ENCODE assay signal across 22 cellular contexts in the genomic region with DNA sequence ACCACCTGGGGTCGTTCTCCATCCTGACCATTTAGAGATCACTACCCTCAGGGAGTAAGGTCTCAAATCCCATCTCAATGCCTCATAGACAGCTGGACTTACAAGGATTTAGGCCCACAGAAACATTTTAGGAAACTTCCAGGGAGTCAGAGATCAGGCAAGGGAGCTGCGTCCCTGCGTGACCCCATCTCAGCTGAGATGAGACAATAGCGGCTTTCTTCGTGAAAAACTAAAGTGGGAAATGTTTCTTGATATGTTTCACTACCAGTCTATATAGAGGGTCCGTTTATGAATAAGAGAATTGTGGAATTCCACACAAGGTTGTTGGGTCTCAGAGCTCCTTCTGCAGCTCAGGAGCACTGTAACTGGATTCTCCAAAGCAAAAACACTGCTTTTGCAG.
DNase-seq lines count a peak whose midpoint lies in the region; ATAC-seq, FAIRE-seq and TF ChIP-seq lines count a peak whose summit lies in the region.
"Had no signal": no experiment of that assay in that cellular context is flagged by ENCODE, and none has a peak within 500 bp of the region (broad histone marks: within the 10 kb centered on the region; RNA-seq: fewer than 3 reads in every experiment).

No MANE protein-coding gene starts in this region.

- H3K4me1 ChIP-seq in IMR-90 (ENCODE audit: control insufficient read depth, insufficient read depth, low read length) (peaks cover 16% of the 10 kb centered on the region), neural progenitor cell (no peaks in the 10 kb centered on the region)
- H3K4me1 ChIP-seq: SJCRH30 had no signal

- H3K9ac ChIP-seq in IMR-90 (ENCODE audit: low read depth, low read length) (no peak overlapping the region), neural progenitor cell (no peak overlapping the region)
- H3K9ac ChIP-seq: BLaER1 treated with 17β-estradiol and CSF1 and Interleukin-3, amounts not matched to agents 10 nM and 100 nM had no signal

- peak overlapping the region; percentile 26; the same call in 2 of the 3 replicates for H2BK15ac ChIP-seq in IMR-90 (ENCODE audit: low read depth, low read length)

- no peaks in the 10 kb centered on the region for H3K9me3 Mint-ChIP-seq in activated T-helper 17 cell treated with anti-CD3 and anti-CD28 coated beads, Interleukin-2, amount 50 U/mL, for 72 hours
- peaks cover 3% of the 10 kb centered on the region for H3K9me3 Mint-ChIP-seq in neural progenitor cell
- H3K9me3 Mint-ChIP-seq: CD8-positive, alpha-beta memory T cell had no signal

- no peak overlapping the region for H3K56ac ChIP-seq in IMR-90 (ENCODE audit: extremely low read depth, insufficient read depth, low read length)

- H3K27me3 Mint-ChIP-seq in activated T-helper 17 cell treated with anti-CD3 and anti-CD28 coated beads, Interleukin-2, amount 50 U/mL, for 72 hours: no peaks in the 10 kb centered on the region
- H3K27me3 Mint-ChIP-seq in neural progenitor cell (ENCODE audit: insufficient read depth, low read depth): peaks cover 8% of the 10 kb centered on the region
- H3K27me3 Mint-ChIP-seq: CD8-positive, alpha-beta memory T cell had no signal

- peak overlapping the region; percentile 58; the same call in 1 of the 2 replicates for H3K14ac ChIP-seq in IMR-90 (replicated peaks; ENCODE audit: low read depth, low read length)

- H2BK5ac ChIP-seq in IMR-90 (ENCODE audit: low read depth, low read length, poor library complexity, severe bottlenecking): no peak overlapping the region

- peak overlapping the region; percentile 48 for H3K27ac Mint-ChIP-seq in activated T-helper 17 cell treated with anti-CD3 and anti-CD28 coated beads, Interleukin-2, amount 50 U/mL, for 72 hours
- H3K27ac Mint-ChIP-seq in neural progenitor cell: peak overlapping the region; percentile 26

- H2AFZ ChIP-seq in IMR-90 (replicated peaks; ENCODE audit: low read length, poor library complexity): no peak overlapping the region
- no peak overlapping the region for H2AFZ ChIP-seq in neural progenitor cell (replicated peaks)

- no peaks in the 10 kb centered on the region for H3K36me3 ChIP-seq in IMR-90 (ENCODE audit: control insufficient read depth, insufficient read depth, low read length)
- no peaks in the 10 kb centered on the region for H3K36me3 ChIP-seq in neural progenitor cell
- H3K36me3 ChIP-seq: MG63, SJCRH30 had no signal

- H3K4me3 ChIP-seq in IMR-90 (ENCODE audit: insufficient read depth, low read depth, low read length) (no peak overlapping the region), neural progenitor cell (no peak overlapping the region)
- H3K4me3 ChIP-seq: BLaER1 treated with 17β-estradiol and CSF1 and Interleukin-3, amounts not matched to agents 10 nM and 100 nM; K562; MG63; SJCRH30 had no signal

- 96% methylated on average over 4 of the region's 6 CpGs; no CpG with 5 or more reads in 1 of the 2 experiments for WGBS in IMR-90 (ENCODE audit: extremely low coverage in 2 of 2, insufficient read length in 1 of 2), 2 experiments

- TF ChIP-seq CTCF in IMR-90 (conservative IDR thresholded peaks at IDR 0.05; ENCODE audit: low read depth, low read length) (no peak), neural progenitor cell (IDR thresholded peaks at IDR 0.05) (no peak)

- H3K27ac ChIP-seq in IMR-90 (ENCODE audit: insufficient read depth, low read length) (no peak overlapping the region), neural progenitor cell (no peak overlapping the region)
- H3K27ac ChIP-seq: BLaER1 treated with 17β-estradiol and CSF1 and Interleukin-3, amounts not matched to agents 10 nM and 100 nM; SJCRH30 had no signal

- no peak overlapping the region for H3K18ac ChIP-seq in IMR-90 (ENCODE audit: low read depth, low read length)

- peak overlapping the region; percentile 69 for H2AK9ac ChIP-seq in IMR-90 (replicated peaks; ENCODE audit: low read depth, low read length, poor library complexity)

- TF ChIP-seq RAD21 in IMR-90 (IDR thresholded peaks at IDR 0.05; ENCODE audit: low read length): no peak

- intact Hi-C loops in IMR-90 (cut with micrococcal nuclease): no loop called here

- H3K79me2 ChIP-seq in neural progenitor cell (ENCODE audit: low read depth): no peaks in the 10 kb centered on the region

- H3K27me3 ChIP-seq in IMR-90 (ENCODE audit: control insufficient read depth, insufficient read depth, low read length) (no peaks in the 10 kb centered on the region), neural progenitor cell (peaks cover 1% of the 10 kb centered on the region)
- H3K27me3 ChIP-seq: BLaER1 treated with 17β-estradiol and CSF1 and Interleukin-3, amounts not matched to agents 10 nM and 100 nM; MG63; SJCRH30 had no signal

- 0 out of 2 replicates have a peak overlapping the region, but pooled peaks have one; percentile 23 for H2AK5ac ChIP-seq in IMR-90 (ENCODE audit: low read depth, low read length)

- H3K79me1 ChIP-seq in IMR-90 (ENCODE audit: low read depth in 1 of 2, low read length in 2 of 2): no peaks in the 10 kb centered on the region

- DNase-seq in IMR-90 (no peak), neural progenitor cell (ENCODE audit: low spot score) (no peak), urothelium cell line (ENCODE audit: low spot score) (no peak), dermis blood vessel endothelial cell (no peak), HTR-8/SVneo (ENCODE audit: insufficient read length, low spot score) (no peak)
- no peak for DNase-seq in stimulated activated CD4-positive, alpha-beta T cell treated with anti-CD3 and anti-CD28 coated beads, Interleukin-4, amount 100 ng/mL, for 1 hour
- DNase-seq: Calu3; CD8-positive, alpha-beta memory T cell; DMS153; MG63; NCI-H1092 treated with DMSO at 0.1 percent for 48 hours; NCI-H1436 treated with DMSO at 0.1 percent for 48 hours; NCI-H1930; NCI-H226; NCI-H524; NCI-H774; NK-92 treated with Interleukin-12 subunit alpha and Interleukin-12 subunit beta, amount 100 ng/mL, for 24 hours; SJCRH30 had no signal

- H3K9me3 ChIP-seq in IMR-90 (ENCODE audit: control insufficient read depth, insufficient read depth, low read length) (no peaks in the 10 kb centered on the region), neural progenitor cell (ENCODE audit: low read depth) (no peaks in the 10 kb centered on the region)
- H3K9me3 ChIP-seq: MG63, SJCRH30 had no signal

- H3K23ac ChIP-seq in IMR-90 (ENCODE audit: low read depth, low read length): 0 out of 2 replicates have a peak overlapping the region, but pooled peaks have one; percentile 5

- no TSS peak for BruUV-seq in IMR-90 (replicated peaks; lab: Mats Ljungman, UMichigan)

- no peak for TF ChIP-seq POLR2A in IMR-90 (IDR thresholded peaks at IDR 0.05; ENCODE audit: low read depth, low read length)

- in situ Hi-C loops in IMR-90 (cut with MboI; ENCODE audit: low sequenced_read_pairs): no loop called here

- peak overlapping the region; percentile 62; the same call in 1 of the 2 replicates for H3K4ac ChIP-seq in IMR-90 (ENCODE audit: low read depth, low read length)

- dilution Hi-C loops in IMR-90 (cut with HindIII; ENCODE audit: low sequenced_read_pairs, unreplicated experiment): no loop called here

- ATAC-seq in IMR-90 (ENCODE audit: low read depth): no peak
- no peak for ATAC-seq in activated T-helper 17 cell treated with anti-CD3 and anti-CD28 coated beads, Interleukin-2, amount 50 U/mL, for 72 hours (replicated peaks)
- ATAC-seq: K562 had no signal

- H4K8ac ChIP-seq in IMR-90 (ENCODE audit: low read depth in 2 of 2, low read length in 2 of 2): peak overlapping the region in 1 of 2 experiments; percentile 22; a peak in 1 of 4 replicates

- H3K4me1 Mint-ChIP-seq in activated T-helper 17 cell treated with anti-CD3 and anti-CD28 coated beads, Interleukin-2, amount 50 U/mL, for 72 hours: peaks cover 34% of the 10 kb centered on the region
- no peaks in the 10 kb centered on the region for H3K4me1 Mint-ChIP-seq in neural progenitor cell

- no peak overlapping the region; the same call in 1 of the 2 replicates for H4K5ac ChIP-seq in IMR-90 (ENCODE audit: low read depth, low read length)

- H3K36me3 Mint-ChIP-seq in activated T-helper 17 cell treated with anti-CD3 and anti-CD28 coated beads, Interleukin-2, amount 50 U/mL, for 72 hours (ENCODE audit: low read depth): peaks cover 95% of the 10 kb centered on the region
- no peaks in the 10 kb centered on the region for H3K36me3 Mint-ChIP-seq in neural progenitor cell

- peaks cover 5% of the 10 kb centered on the region for H3K9me1 ChIP-seq in IMR-90 (ENCODE audit: insufficient read depth, low read length)

- peak overlapping the region; percentile 29; the same call in 1 of the 2 replicates for H4K91ac ChIP-seq in IMR-90 (ENCODE audit: insufficient read depth, low read depth, low read length)

- no peak overlapping the region for H3K4me3 Mint-ChIP-seq in activated T-helper 17 cell treated with anti-CD3 and anti-CD28 coated beads, Interleukin-2, amount 50 U/mL, for 72 hours
- H3K4me3 Mint-ChIP-seq in neural progenitor cell: no peak overlapping the region
- H3K4me3 Mint-ChIP-seq: CD8-positive, alpha-beta memory T cell had no signal

- no peaks in the 10 kb centered on the region for H4K20me1 ChIP-seq in IMR-90 (ENCODE audit: insufficient read depth, low read length)
- H4K20me1 ChIP-seq in neural progenitor cell (ENCODE audit: low read depth): no peaks in the 10 kb centered on the region
- H4K20me1 ChIP-seq: BLaER1 treated with 17β-estradiol and CSF1 and Interleukin-3, amounts not matched to agents 10 nM and 100 nM had no signal

- no peaks in the 10 kb centered on the region for H3F3A ChIP-seq in neural progenitor cell (ENCODE audit: low read depth)

- peak overlapping the region; percentile 62 for H2BK120ac ChIP-seq in IMR-90 (ENCODE audit: low read depth, low read length)

- H3K4me2 ChIP-seq in IMR-90 (ENCODE audit: low read depth, low read length): no peak overlapping the region
- H3K4me2 ChIP-seq in neural progenitor cell: no peak overlapping the region
- H3K4me2 ChIP-seq: BLaER1 treated with 17β-estradiol and CSF1 and Interleukin-3, amounts not matched to agents 10 nM and 100 nM had no signal

- POLR2A ChIA-PET in IMR-90 (lab: Charles Lee; ENCODE audit: unreplicated experiment): no interaction called here

- CTCF ChIA-PET in IMR-90 (lab: Yijun Ruan, JAX): interaction anchor here (1.2 kb wide), 1 partner anchor 50 kb away, joined by 3 read pairs; no protein-coding TSS in a partner anchor

- peak overlapping the region; percentile 55; the same call in 1 of the 2 replicates for H2BK20ac ChIP-seq in IMR-90 (ENCODE audit: low read depth, low read length)

- FAIRE-seq in urothelium cell line (lab: Jason Lieb, UNC) (peak; percentile 9), HTR-8/SVneo (lab: Jason Lieb, UNC) (no peak)
- FAIRE-seq: GM12891, K562 had no signal

TF ChIP-seq in IMR-90, 13 proteins besides CTCF, POLR2A, EP300 and RAD21 (continues in another document):
- TF ChIP-seq MAZ (IDR thresholded peaks at IDR 0.05; ENCODE audit: borderline replicate concordance, low read depth, low read length): no peak
- no peak for TF ChIP-seq BHLHE40 (IDR thresholded peaks at IDR 0.05; ENCODE audit: low read depth, low read length)
- no peak for TF ChIP-seq SMC3 (IDR thresholded peaks at IDR 0.05; ENCODE audit: low read depth, low read length)
- no peak for TF ChIP-seq NFE2L2 (IDR thresholded peaks at IDR 0.05; ENCODE audit: low read depth, low read length)
- TF ChIP-seq MAFK (IDR thresholded peaks at IDR 0.05; ENCODE audit: low read depth, low read length): no peak
- no peak for TF ChIP-seq RFX5 (IDR thresholded peaks at IDR 0.05; ENCODE audit: low read depth, low read length)
- TF ChIP-seq CHD1 (IDR thresholded peaks at IDR 0.05; ENCODE audit: low read depth, low read length): no peak
